In the genomic region with DNA sequence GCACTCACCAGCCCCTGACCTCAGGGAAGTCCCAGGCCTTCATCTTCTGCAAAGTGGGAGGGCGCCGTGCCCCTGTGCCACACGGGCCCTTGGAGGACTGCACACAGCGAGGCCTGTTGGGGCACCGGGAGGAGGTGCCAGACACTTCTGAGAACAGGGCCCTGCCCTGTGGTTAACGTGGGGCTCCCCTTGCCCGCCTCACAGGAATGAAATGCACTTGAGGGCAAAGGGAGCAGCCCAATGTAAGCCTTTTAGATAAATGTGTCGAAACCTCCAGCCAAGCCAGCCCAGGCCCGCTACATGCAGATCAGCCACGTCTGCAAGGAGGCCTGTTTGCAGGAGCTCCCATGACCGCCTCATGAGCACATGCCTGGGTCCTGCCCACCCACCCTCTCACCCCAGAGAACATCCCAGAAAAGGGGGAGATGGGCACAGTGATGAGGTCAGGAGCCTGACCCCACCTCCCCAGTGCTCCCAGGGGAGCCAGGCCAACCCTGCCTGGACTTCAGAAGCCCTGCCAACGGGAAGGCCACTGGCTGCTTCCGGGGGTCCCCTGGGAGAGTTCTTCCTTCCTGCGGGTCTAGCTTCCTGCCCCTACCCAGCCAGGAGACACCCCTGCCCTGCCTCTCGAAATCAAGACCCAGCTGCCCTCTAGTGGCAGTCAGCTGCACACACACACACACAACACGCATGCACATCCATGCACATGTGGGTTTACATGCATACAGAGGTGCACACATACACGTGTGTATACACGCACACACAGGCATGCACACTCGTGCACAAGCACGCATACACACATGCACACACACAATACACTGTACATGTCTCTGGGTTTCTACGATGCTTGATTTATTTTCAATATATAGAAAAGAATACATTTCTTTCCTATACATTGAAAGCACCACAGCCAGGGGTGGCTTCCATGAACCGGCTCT, we compare ENCODE assay signal across 8 cellular contexts.
A peak's percentile ranks its signal among the peaks of the same experiment; 100 is the strongest.
DNase-seq lines count a peak whose midpoint lies in the region; ATAC-seq and TF ChIP-seq lines count a peak whose summit lies in the region.

No MANE protein-coding gene starts in this region.

- H3K9me3 Mint-ChIP-seq in activated T-cell treated with anti-CD3 and anti-CD28 coated beads, Interleukin-2, amount 50 U/mL, for 4 hours, result no peaks in the 10 kb centered on the region

- peaks cover 2% of the 10 kb centered on the region for H3K4me1 Mint-ChIP-seq in activated T-cell treated with anti-CD3 and anti-CD28 coated beads, Interleukin-2, amount 50 U/mL, for 4 hours (ENCODE audit: low read depth)

- no peak overlapping the region for H3K4me3 Mint-ChIP-seq in activated T-cell treated with anti-CD3 and anti-CD28 coated beads, Interleukin-2, amount 50 U/mL, for 4 hours

- H3K36me3 Mint-ChIP-seq in activated T-cell treated with anti-CD3 and anti-CD28 coated beads, Interleukin-2, amount 50 U/mL, for 4 hours (ENCODE audit: insufficient read depth), result no peaks in the 10 kb centered on the region

- peak; percentile 45 for DNase-seq in AG08395 (ENCODE audit: low spot score)
- peak; percentile 50 for DNase-seq in GM10266 (ENCODE audit: extremely low spot score)
- peak; percentile 20 for DNase-seq in NCI-H2196 (lab: John Stamatoyannopoulos, UW; ENCODE audit: unreplicated experiment)
- no peak for DNase-seq in activated T-cell treated with anti-CD3 and anti-CD28 coated beads, Interleukin-2, amount 50 U/mL, for 4 hours
- peak; percentile 34 for DNase-seq in left cardiac atrium
- peak; percentile 19 for DNase-seq in skeletal muscle cell (ENCODE audit: low read depth)

- TF ChIP-seq CTCF in GM10266 (IDR thresholded peaks at IDR 0.05; ENCODE audit: control insufficient read depth, insufficient read depth, low read depth, missing control alignments), result peak; percentile 73

- intact Hi-C loops in left cardiac atrium (cut with DNase I), result loop anchor here in 1 of 2 donors (5.0 kb wide), 1 partner anchor 1035 kb away; no protein-coding TSS in a partner anchor

- no peak overlapping the region for H3K4me3 ChIP-seq in skeletal muscle cell (ENCODE audit: low read depth, low read length)

- H3K27me3 Mint-ChIP-seq in activated T-cell treated with anti-CD3 and anti-CD28 coated beads, Interleukin-2, amount 50 U/mL, for 4 hours (ENCODE audit: low read depth), result peaks cover 17% of the 10 kb centered on the region

- ATAC-seq in activated T-cell treated with anti-CD3 and anti-CD28 coated beads, Interleukin-2, amount 50 U/mL, for 4 hours, result peak; percentile 27 to 54
- ATAC-seq in left cardiac atrium (peak; percentile 25 to 51), HG03159 (IDR thresholded peaks at IDR 0.05; ENCODE audit: unreplicated experiment) (no peak), GM21786 (IDR thresholded peaks at IDR 0.05; ENCODE audit: unreplicated experiment) (no peak)

Comparison
In these comparisons a context has a peak if more than half of its experiments do, and no peak if none do; other contexts are left out.
1. ATAC-seq: peak in activated T-cell treated with anti-CD3 and anti-CD28 coated beads, Interleukin-2, amount 50 U/mL, for 4 hours (2 of 2) and left cardiac atrium (2 of 2); none in HG03159 (single experiment) and GM21786 (single experiment).